In the genomic region with DNA sequence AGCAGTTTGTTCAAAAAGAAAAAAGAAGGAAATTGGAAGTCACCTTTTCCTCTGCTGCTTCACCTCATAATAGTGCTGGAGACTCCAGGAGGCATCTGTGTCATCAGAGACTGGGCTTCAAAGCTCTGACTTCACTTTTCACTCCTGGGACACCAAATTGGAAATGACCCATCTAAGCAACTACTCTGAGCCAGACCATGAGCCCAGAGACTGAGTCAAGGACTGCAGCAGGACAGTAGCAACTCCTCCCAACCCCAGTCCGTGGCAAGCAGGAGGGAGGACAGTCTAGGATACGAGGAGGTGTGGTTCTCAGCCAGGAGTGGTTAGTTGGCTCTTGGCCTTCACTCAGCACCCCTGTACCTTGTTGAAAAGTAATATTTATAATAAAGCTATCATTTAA, we compare ENCODE assay signal across 23 cellular contexts.
"Had no signal": no experiment of that assay in that cellular context is flagged by ENCODE, and none has a peak within 500 bp of the region (broad histone marks: within the 10 kb centered on the region; RNA-seq: fewer than 3 reads in every experiment).

No MANE protein-coding gene starts in this region.

- DNase-seq: naive thymus-derived CD4-positive, alpha-beta T cell; natural killer cell; occipital lobe; ovary; retina; right lobe of liver; sigmoid colon; small intestine; stimulated activated CD4-positive, alpha-beta T cell treated with anti-CD3 and anti-CD28 coated beads, Interleukin-15, amount 100 ng/mL, for 24 hours; stimulated activated CD4-positive, alpha-beta T cell treated with anti-CD3 and anti-CD28 coated beads, Interleukin-2, amount 100 ng/mL, for 24 hours; stimulated activated CD4-positive, alpha-beta T cell treated with anti-CD3 and anti-CD28 coated beads, Interleukin-2, amount 100 ng/mL, for 48 hours; stimulated activated CD4-positive, alpha-beta T cell treated with anti-CD3 and anti-CD28 coated beads, Interleukin-4, amount 100 ng/mL, for 24 hours; stimulated activated naive B cell treated with anti-CD40 and anti-IgM and Interleukin-4, amounts not matched to agents 10 μg/mL and 1 μg/mL and 100 μg/mL, for 72 hours; stimulated activated naive CD4-positive, alpha-beta T cell treated with Interleukin-2 at 50 U/mL for 16 hours; stomach; thyroid gland; transverse colon; upper lobe of right lung; uterus had no signal

- ATAC-seq: naive thymus-derived CD4-positive, alpha-beta T cell; natural killer cell; right lobe of liver; stimulated activated effector memory CD8-positive, alpha-beta T cell treated with anti-CD3 and anti-CD28 coated beads, Interleukin-12 subunit alpha, Interleukin-12 subunit beta, amount 100 ng/mL, for 72 hours; stimulated activated naive B cell treated with anti-CD40 and anti-IgM and Interleukin-4, amounts not matched to agents 10 μg/mL and 1 μg/mL and 100 μg/mL, for 72 hours; upper lobe of right lung had no signal

- H3K4me3 ChIP-seq: neural progenitor cell, ovary, prostate gland, right lobe of liver, sigmoid colon, stomach, thoracic aorta, thyroid gland, transverse colon, upper lobe of right lung, uterus had no signal

- H3K4me1 ChIP-seq: prostate gland, right lobe of liver, sigmoid colon, stomach, thyroid gland, transverse colon, upper lobe of right lung, uterus had no signal

- H3K27me3 ChIP-seq: neural progenitor cell, ovary, right lobe of liver, sigmoid colon, stomach, thyroid gland, transverse colon, upper lobe of right lung, uterus had no signal

- H3K27ac ChIP-seq: neural progenitor cell, ovary, prostate gland, right lobe of liver, sigmoid colon, stomach, thoracic aorta, thyroid gland, transverse colon, upper lobe of right lung, uterus had no signal

- FAIRE-seq: small intestine had no signal

- H3K9me3 ChIP-seq: ovary, prostate gland, right lobe of liver, thoracic aorta, thyroid gland, uterus had no signal

- H3K36me3 ChIP-seq: neural progenitor cell, ovary, prostate gland, right lobe of liver, sigmoid colon, thoracic aorta, thyroid gland, transverse colon, upper lobe of right lung, uterus had no signal
